ENCODE assay signal across 21 cellular contexts in genomic region chr14:97687944-97688625, GRCh38.
DNase-seq lines count a peak whose midpoint lies in the region; ATAC-seq and TF ChIP-seq lines count a peak whose summit lies in the region.
"Had no signal": no experiment of that assay in that cellular context is flagged by ENCODE, and none has a peak within 500 bp of the region (broad histone marks: within the 10 kb centered on the region; RNA-seq: fewer than 3 reads in every experiment).

No MANE protein-coding gene starts in this region.

- H3K27me3 ChIP-seq in parathyroid adenoma (ENCODE audit: control insufficient read depth, insufficient read depth, low read length) = no peaks in the 10 kb centered on the region
- H3K27me3 ChIP-seq: BLaER1, Peyer's patch had no signal

- H2AFZ ChIP-seq in parathyroid adenoma = peak overlapping the region; percentile 36

- H3K4me3 ChIP-seq in parathyroid adenoma (ENCODE audit: low read depth, low read length) = no peak overlapping the region
- H3K4me3 ChIP-seq: BLaER1, Peyer's patch had no signal

- DNase-seq in AG08395 (ENCODE audit: low spot score) (peak; percentile 10), H4 (ENCODE audit: low spot score) (peak; percentile 48), fibroblast of gingiva (ENCODE audit: low read depth) (peak; percentile 35), NCI-H2227 (lab: John Stamatoyannopoulos, UW; ENCODE audit: unreplicated experiment) (no peak), superior temporal gyrus (ENCODE audit: extremely low spot score) (no peak)
- no peak for DNase-seq in activated CD4-positive, alpha-beta T cell treated with anti-CD3 and anti-CD28 coated beads, Interleukin-2, amount 50 U/mL, for 4 hours
- DNase-seq: Calu3; CD4-positive, alpha-beta memory T cell; DMS53; HCEC 1CT; Kasumi-1; MM.1S; NCI-H1092; NCI-H1436 treated with DMSO at 0.1 percent for 48 hours; NCI-H2029; NK-92 treated with Interleukin-12 subunit alpha and Interleukin-12 subunit beta, amount 100 ng/mL, for 24 hours; Peyer's patch had no signal

- TF ChIP-seq CTCF in parathyroid adenoma (IDR thresholded peaks at IDR 0.05) = no peak

- no peak overlapping the region for H3K9ac ChIP-seq in parathyroid adenoma
- H3K9ac ChIP-seq: BLaER1 had no signal

- no peaks in the 10 kb centered on the region for H3K9me3 ChIP-seq in parathyroid adenoma (ENCODE audit: control insufficient read depth, low read length)
- H3K9me3 ChIP-seq: BLaER1, Peyer's patch had no signal

- H3K4me1 ChIP-seq in parathyroid adenoma = peaks cover 39% of the 10 kb centered on the region
- H3K4me1 ChIP-seq: BLaER1, Peyer's patch had no signal

- H3K36me3 ChIP-seq in parathyroid adenoma (ENCODE audit: control insufficient read depth, insufficient read depth, low read length) = no peaks in the 10 kb centered on the region
- H3K36me3 ChIP-seq: BLaER1, Peyer's patch had no signal

- no peak overlapping the region for H3K4me2 ChIP-seq in parathyroid adenoma (ENCODE audit: low read length)
- H3K4me2 ChIP-seq: BLaER1 had no signal

- peak overlapping the region; percentile 93 for H3K27ac ChIP-seq in parathyroid adenoma
- H3K27ac ChIP-seq: BLaER1, Peyer's patch had no signal

- H3K79me2 ChIP-seq in parathyroid adenoma = no peaks in the 10 kb centered on the region

- ATAC-seq in GM18867 (IDR thresholded peaks at IDR 0.05; ENCODE audit: unreplicated experiment) = no peak
- ATAC-seq: Right ventricle myocardium inferior had no signal

Comparison
In these comparisons a context has a peak if more than half of its experiments do, and no peak if none do; other contexts are left out.
1. DNase-seq: peak in AG08395 (single experiment), H4 (single experiment) and fibroblast of gingiva (single experiment); none in activated CD4-positive, alpha-beta T cell treated with anti-CD3 and anti-CD28 coated beads, Interleukin-2, amount 50 U/mL, for 4 hours (0 of 2), NCI-H2227 (single experiment) and superior temporal gyrus (single experiment).